8 cellular contexts compared by ENCODE assay signal in the genomic region with DNA sequence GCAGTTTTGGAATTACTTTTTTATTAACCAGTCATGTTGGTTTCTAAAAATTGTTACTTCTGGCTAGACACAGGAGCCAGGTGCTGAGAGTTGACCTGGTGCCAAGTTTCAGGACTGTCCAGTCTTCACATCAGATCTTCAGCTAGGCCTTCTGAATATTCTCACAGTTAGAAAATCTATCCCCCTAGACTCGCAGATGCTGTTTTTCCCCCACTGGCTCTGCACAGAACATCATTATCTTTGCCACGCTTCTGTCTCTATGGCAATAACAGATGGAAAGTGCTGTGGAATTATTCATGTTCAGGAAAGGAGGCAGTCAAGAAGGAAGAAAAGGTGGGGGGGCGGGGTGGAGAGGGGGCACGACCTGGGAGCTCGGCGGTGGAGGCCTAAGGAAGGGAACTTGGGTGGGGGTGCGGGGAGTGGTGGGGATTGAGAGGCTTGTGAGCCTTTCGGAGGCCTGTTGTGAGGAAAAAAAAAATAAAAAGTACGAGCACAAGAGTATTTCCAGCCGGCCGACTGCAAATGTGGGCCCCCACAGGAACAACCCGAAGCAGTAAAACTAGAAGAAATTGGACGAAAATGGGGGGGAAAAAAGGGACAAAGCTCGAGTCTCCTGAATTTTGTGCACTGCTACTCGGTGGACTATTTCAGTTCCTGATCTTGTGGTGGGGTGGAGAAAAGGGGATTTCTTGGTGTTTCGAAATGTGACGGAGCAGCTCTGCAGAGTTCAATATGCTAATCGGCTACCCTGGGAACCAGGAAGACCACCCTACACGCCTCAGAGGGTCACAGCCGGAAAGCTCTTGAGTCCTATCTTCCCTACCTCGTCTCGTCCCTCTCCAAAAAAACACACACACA. TPM values are rescaled to one million over a fixed set of nuclear protein-coding genes. Genes with fewer than 3 reads are reported as not detected.
DNase-seq lines count a peak whose midpoint lies in the region; ATAC-seq and TF ChIP-seq lines count a peak whose summit lies in the region.

No MANE protein-coding gene starts in this region.

- no peaks in the 10 kb centered on the region for H3K9me3 Mint-ChIP-seq in chondrocyte (ENCODE audit: low read depth)

- peak; percentile 15 for ATAC-seq in HG03571 (IDR thresholded peaks at IDR 0.05; ENCODE audit: unreplicated experiment)
- ATAC-seq in right lobe of liver = peak in 2 of 4 donors; percentile 4 to 13

- peak overlapping the region; percentile 67 for H3K4me3 Mint-ChIP-seq in chondrocyte (ENCODE audit: unreplicated experiment)

- H3K27ac ChIP-seq in right lobe of liver (peak overlapping the region; percentile 64 to 93 (median 78)), substantia nigra (ENCODE audit: low read depth, low read length, poor library complexity, severe bottlenecking) (peak overlapping the region; percentile 93)

- H3K36me3 Mint-ChIP-seq in chondrocyte (ENCODE audit: low read depth) = peaks cover 9% of the 10 kb centered on the region

- TF ChIP-seq CTCF in GM20000 (IDR thresholded peaks at IDR 0.05; ENCODE audit: extremely low read depth, missing control alignments) (no peak), chondrocyte (IDR thresholded peaks at IDR 0.05) (peak; percentile 13), right lobe of liver (IDR thresholded peaks at IDR 0.05) (no peak)

- peak overlapping the region; percentile 29 to 81 (median 46) for H3K4me3 ChIP-seq in right lobe of liver

- WGBS in right lobe of liver (ENCODE audit: insufficient coverage, low coverage, low lambda C conversion rate, missing lambda C conversion rate) = 5% methylated on average over 22 of the region's 22 CpGs

- no peaks in the 10 kb centered on the region for H3K27me3 ChIP-seq in right lobe of liver

- DNase-seq in DMS79 treated with DMSO at 0.1 percent for 48 hours (lab: John Stamatoyannopoulos, UW) = peak; percentile 58
- DNase-seq in GM20000 (ENCODE audit: low spot score) = peak; percentile 46
- DNase-seq in chondrocyte (ENCODE audit: low spot score) = no peak
- DNase-seq in right lobe of liver = peak in 2 of 3 donors; percentile 34 to 60
- DNase-seq in substantia nigra (lab: John Stamatoyannopoulos, UW) = peak in 39 of 49 donors; percentile 2 to 82 (median 40)
- no peak for DNase-seq in iPS-NIHi7 (ENCODE audit: extremely low spot score)

- TF ChIP-seq POLR2A in right lobe of liver (IDR thresholded peaks at IDR 0.05) = no peak

- peaks cover 0 to 10% (median 2%) of the 10 kb centered on the region in 4 donors for H3K4me1 ChIP-seq in right lobe of liver

- intact Hi-C loops in right lobe of liver (cut with DNase I) = no loop called here

- H3K27me3 Mint-ChIP-seq in chondrocyte (ENCODE audit: low read depth) = no peaks in the 10 kb centered on the region

- no peaks in the 10 kb centered on the region for H3K36me3 ChIP-seq in right lobe of liver

- H3K27ac Mint-ChIP-seq in chondrocyte (ENCODE audit: unreplicated experiment) = peak overlapping the region; percentile 96

- H3K9me3 ChIP-seq in right lobe of liver = no peaks in the 10 kb centered on the region

- H3K4me1 Mint-ChIP-seq in chondrocyte (ENCODE audit: low read depth) = peaks cover 52% of the 10 kb centered on the region

TF ChIP-seq in PFSK-1, 5 proteins besides CTCF, POLR2A, EP300 and RAD21:
- TF ChIP-seq SIN3A (IDR thresholded peaks at IDR 0.05; ENCODE audit: borderline replicate concordance, insufficient read depth, low read length) (no peak), POLR2AphosphoS5 (IDR thresholded peaks at IDR 0.05; ENCODE audit: low read depth, low read length) (0 out of 2 replicates have a peak, but pooled peaks have one; percentile 28)

RNA-seq across cellular contexts. Expression of gene SKIL, which starts 1.5 kb away (rescaled TPM):
- 15.1 TPM for polyA plus RNA-seq in PFSK-1 (2012; ENCODE audit: insufficient read length, low read depth)
- total RNA-seq in chondrocyte (94.0 to 177 TPM (median 96.0 TPM) in 3 replicates), right lobe of liver (10 to 100 TPM; 14.1 to 29.1 (median 21.3) TPM)

Comparison
In these comparisons a context has a peak if more than half of its experiments do, and no peak if none do; other contexts are left out.
1. DNase-seq: peak in DMS79 treated with DMSO at 0.1 percent for 48 hours (single experiment), GM20000 (single experiment), right lobe of liver (2 of 3) and substantia nigra (39 of 49); none in chondrocyte (single experiment) and iPS-NIHi7 (single experiment).